Comparison of ENCODE assay signal across 30 cellular contexts in genomic region chr6:110778331-110778730, GRCh38.
"Had no signal": no experiment of that assay in that cellular context is flagged by ENCODE, and none has a peak within 500 bp of the region (broad histone marks: within the 10 kb centered on the region; RNA-seq: fewer than 3 reads in every experiment).

No MANE protein-coding gene starts in this region.

- ATAC-seq: effector memory CD8-positive, alpha-beta T cell; heart right ventricle; left cardiac atrium; left lung; mucosa of descending colon; natural killer cell treated with Interleukin-12 subunit alpha and Interleukin-12 subunit beta and Interleukin-15 and Interleukin-18, amount 100 ng/mL, for 72 hours; right lobe of liver; stimulated activated effector memory CD8-positive, alpha-beta T cell treated with anti-CD3 and anti-CD28 coated beads, Interleukin-12 subunit alpha, Interleukin-12 subunit beta, amount 100 ng/mL, for 72 hours had no signal

- H3K27ac ChIP-seq: esophagus squamous epithelium, heart right ventricle, left lung, parathyroid adenoma, right lobe of liver, thoracic aorta, tibial nerve, upper lobe of left lung, uterus had no signal

- H3K27ac Mint-ChIP-seq: effector memory CD8-positive, alpha-beta T cell; mesothelial cell of epicardium; natural killer cell treated with Interleukin-12 subunit alpha and Interleukin-12 subunit beta and Interleukin-15 and Interleukin-18, amount 100 ng/mL, for 72 hours; progenitor cell of endocrine pancreas; stimulated activated effector memory CD8-positive, alpha-beta T cell treated with anti-CD3 and anti-CD28 coated beads, Interleukin-12 subunit alpha, Interleukin-12 subunit beta, amount 100 ng/mL, for 72 hours had no signal

- H3K4me2 ChIP-seq: smooth muscle cell had no signal

- H3K4me1 ChIP-seq: left lung, uterus had no signal

- H3K4me3 Mint-ChIP-seq: effector memory CD8-positive, alpha-beta T cell; mesothelial cell of epicardium; naive B cell; natural killer cell treated with Interleukin-12 subunit alpha and Interleukin-12 subunit beta and Interleukin-15 and Interleukin-18, amount 100 ng/mL, for 72 hours; neural crest cell; stimulated activated effector memory CD8-positive, alpha-beta T cell treated with anti-CD3 and anti-CD28 coated beads, Interleukin-12 subunit alpha, Interleukin-12 subunit beta, amount 100 ng/mL, for 72 hours had no signal

- FAIRE-seq: islet of Langerhans had no signal

- H3K9ac ChIP-seq: parathyroid adenoma had no signal

- DNase-seq: cortex of kidney; effector memory CD8-positive, alpha-beta T cell; erythroblast; esophagus squamous epithelium; foreskin melanocyte; glutamatergic neuron; heart right ventricle; hippocampal formation; left cardiac atrium; left lung; mesenchymal stem cell; mucosa of descending colon; naive B cell; right lobe of liver; stimulated activated CD4-positive, alpha-beta T cell treated with anti-CD3 and anti-CD28 coated beads, Interleukin-12 subunit alpha, Interleukin-12 subunit beta, amount 100 ng/mL, for 4 hours; stimulated activated CD4-positive, alpha-beta T cell treated with anti-CD3 and anti-CD28 coated beads, Interleukin-2, amount 100 ng/mL, for 24 hours; stimulated activated CD4-positive, alpha-beta T cell treated with anti-CD3 and anti-CD28 coated beads, Interleukin-4, amount 100 ng/mL, for 24 hours; stimulated activated naive CD4-positive, alpha-beta T cell treated with Interleukin-2 at 50 U/mL for 16 hours; upper lobe of left lung; uterus had no signal

- H3K9me3 ChIP-seq: esophagus squamous epithelium, heart right ventricle, left lung, mucosa of descending colon, right lobe of liver, thoracic aorta, tibial nerve, upper lobe of left lung, uterus had no signal

- H3K9me3 Mint-ChIP-seq: effector memory CD8-positive, alpha-beta T cell; mesothelial cell of epicardium; natural killer cell treated with Interleukin-12 subunit alpha and Interleukin-12 subunit beta and Interleukin-15 and Interleukin-18, amount 100 ng/mL, for 72 hours; neural crest cell; stimulated activated effector memory CD8-positive, alpha-beta T cell treated with anti-CD3 and anti-CD28 coated beads, Interleukin-12 subunit alpha, Interleukin-12 subunit beta, amount 100 ng/mL, for 72 hours had no signal

- H3K36me3 Mint-ChIP-seq: mesothelial cell of epicardium; natural killer cell treated with Interleukin-12 subunit alpha and Interleukin-12 subunit beta and Interleukin-15 and Interleukin-18, amount 100 ng/mL, for 72 hours; stimulated activated effector memory CD8-positive, alpha-beta T cell treated with anti-CD3 and anti-CD28 coated beads, Interleukin-12 subunit alpha, Interleukin-12 subunit beta, amount 100 ng/mL, for 72 hours had no signal

- H3K4me3 ChIP-seq: esophagus squamous epithelium, heart right ventricle, left lung, mucosa of descending colon, right lobe of liver, smooth muscle cell, thoracic aorta, tibial nerve, upper lobe of left lung, uterus had no signal

- H3K27me3 Mint-ChIP-seq: effector memory CD8-positive, alpha-beta T cell; naive B cell; natural killer cell treated with Interleukin-12 subunit alpha and Interleukin-12 subunit beta and Interleukin-15 and Interleukin-18, amount 100 ng/mL, for 72 hours; progenitor cell of endocrine pancreas had no signal

- H3K36me3 ChIP-seq: esophagus squamous epithelium, heart right ventricle, left lung, right lobe of liver, thoracic aorta, tibial nerve, upper lobe of left lung, uterus had no signal

- H2AFZ ChIP-seq: parathyroid adenoma had no signal

- H3K27me3 ChIP-seq: esophagus squamous epithelium, heart right ventricle, left lung, right lobe of liver, tibial nerve, upper lobe of left lung, uterus had no signal
